In genomic region chr19:48241771-48242170, GRCh38 we compare ENCODE assay signal across 1 cellular context. TPM values are rescaled to one million over a fixed set of nuclear protein-coding genes. Genes with fewer than 3 reads are reported as not detected.
"Had no signal": no experiment of that assay in that cellular context is flagged by ENCODE, and none has a peak within 500 bp of the region (broad histone marks: within the 10 kb centered on the region; RNA-seq: fewer than 3 reads in every experiment).

No MANE protein-coding gene starts in this region.

RNA-seq across cellular contexts. Expression of gene ZNF114, which starts 28.1 kb away (rescaled TPM):
- total RNA-seq: vagina had no signal
